ENCODE assay signal across 10 cellular contexts in genomic region chrX:7108995-7109634, GRCh38. TPM values are rescaled to one million over a fixed set of nuclear protein-coding genes. Genes with fewer than 3 reads are reported as not detected.
DNase-seq lines count a peak whose midpoint lies in the region; ATAC-seq and TF ChIP-seq lines count a peak whose summit lies in the region.
"Had no signal": no experiment of that assay in that cellular context is flagged by ENCODE, and none has a peak within 500 bp of the region (broad histone marks: within the 10 kb centered on the region; RNA-seq: fewer than 3 reads in every experiment).

No MANE protein-coding gene starts in this region.

- intact Hi-C loops in sciatic nerve (cut with DNase I): no loop called here

- H3K27ac Mint-ChIP-seq in glutamatergic neuron (ENCODE audit: unreplicated experiment): peak overlapping the region; percentile 92

- no peaks in the 10 kb centered on the region for H3K36me3 Mint-ChIP-seq in glutamatergic neuron (ENCODE audit: unreplicated experiment)

- H3K9me3 ChIP-seq in SJCRH30 (replicated peaks): no peaks in the 10 kb centered on the region

- H3K27me3 ChIP-seq in SJCRH30: no peaks in the 10 kb centered on the region

- peak; percentile 63 for ATAC-seq in sciatic nerve
- no peak for ATAC-seq in GM21619 (IDR thresholded peaks at IDR 0.05; ENCODE audit: unreplicated experiment)
- ATAC-seq in GM19023 (IDR thresholded peaks at IDR 0.05; ENCODE audit: unreplicated experiment): no peak
- ATAC-seq: T-helper 17 cell had no signal

- peaks cover 26% of the 10 kb centered on the region for H3K4me1 ChIP-seq in SJCRH30

- peaks cover 3% of the 10 kb centered on the region for H3K27me3 Mint-ChIP-seq in glutamatergic neuron (ENCODE audit: unreplicated experiment)
- H3K27me3 Mint-ChIP-seq: T-helper 17 cell had no signal

- H3K9me3 Mint-ChIP-seq in glutamatergic neuron (ENCODE audit: unreplicated experiment): peaks cover 4% of the 10 kb centered on the region

- H3K4me1 Mint-ChIP-seq in glutamatergic neuron (ENCODE audit: low read depth, unreplicated experiment): peaks cover 19% of the 10 kb centered on the region

- TF ChIP-seq CTCF in glutamatergic neuron (IDR thresholded peaks at IDR 0.05; ENCODE audit: partially characterized antibody, unreplicated experiment): no peak

- no peaks in the 10 kb centered on the region; the same call in 1 of the 2 replicates for H3K36me3 ChIP-seq in SJCRH30

- peak overlapping the region; percentile 32 for H3K4me3 ChIP-seq in SJCRH30

- H3K4me3 Mint-ChIP-seq in glutamatergic neuron (ENCODE audit: unreplicated experiment): peak overlapping the region; percentile 39
- H3K4me3 Mint-ChIP-seq: T-helper 17 cell had no signal

- peak; percentile 12 for DNase-seq in GM03348 (ENCODE audit: low spot score)
- peak; percentile 45 to 62 for DNase-seq in SJCRH30
- no peak for DNase-seq in glutamatergic neuron
- DNase-seq in sciatic nerve (ENCODE audit: low spot score): no peak
- DNase-seq in stimulated activated CD4-positive, alpha-beta T cell treated with anti-CD3 and anti-CD28 coated beads, Interleukin-2, amount 100 ng/mL, for 24 hours: no peak
- no peak for DNase-seq in SKM-1 treated with dmso at 0.1 percent for 144 hours (lab: John Stamatoyannopoulos, UW; ENCODE audit: unreplicated experiment)
- DNase-seq: NCI-H1048, T-helper 17 cell had no signal

- peak overlapping the region; percentile 81 for H3K27ac ChIP-seq in SJCRH30

RNA-seq across cellular contexts. Expression of gene STS, which starts 38.4 kb away (rescaled TPM):
- total RNA-seq in SJCRH30 (2014; rRNA removed; shearing (Covaris generic)): 7.7 and 7.8 TPM in 2 replicates
- 7.2 TPM for total RNA-seq in glutamatergic neuron (ENCODE audit: unreplicated experiment)
- 10.1 TPM for total RNA-seq in sciatic nerve

RNA-seq across cellular contexts. Expression of gene PUDP, which starts 38.8 kb away (rescaled TPM):
- total RNA-seq in SJCRH30 (2014; rRNA removed; shearing (Covaris generic)): 22.1 and 22.5 TPM in 2 replicates
- total RNA-seq in glutamatergic neuron (ENCODE audit: unreplicated experiment): 22.7 TPM
- 17.4 TPM for total RNA-seq in sciatic nerve

Comparison
In these comparisons a context has a peak if more than half of its experiments do, and no peak if none do; other contexts are left out.
1. DNase-seq: peak in GM03348 (single experiment) and SJCRH30 (2 of 2); none in glutamatergic neuron (single experiment), sciatic nerve (single experiment), stimulated activated CD4-positive, alpha-beta T cell treated with anti-CD3 and anti-CD28 coated beads, Interleukin-2, amount 100 ng/mL, for 24 hours (0 of 2) and SKM-1 treated with dmso at 0.1 percent for 144 hours (single experiment).